ENCODE assay signal across 8 cellular contexts in the genomic region with DNA sequence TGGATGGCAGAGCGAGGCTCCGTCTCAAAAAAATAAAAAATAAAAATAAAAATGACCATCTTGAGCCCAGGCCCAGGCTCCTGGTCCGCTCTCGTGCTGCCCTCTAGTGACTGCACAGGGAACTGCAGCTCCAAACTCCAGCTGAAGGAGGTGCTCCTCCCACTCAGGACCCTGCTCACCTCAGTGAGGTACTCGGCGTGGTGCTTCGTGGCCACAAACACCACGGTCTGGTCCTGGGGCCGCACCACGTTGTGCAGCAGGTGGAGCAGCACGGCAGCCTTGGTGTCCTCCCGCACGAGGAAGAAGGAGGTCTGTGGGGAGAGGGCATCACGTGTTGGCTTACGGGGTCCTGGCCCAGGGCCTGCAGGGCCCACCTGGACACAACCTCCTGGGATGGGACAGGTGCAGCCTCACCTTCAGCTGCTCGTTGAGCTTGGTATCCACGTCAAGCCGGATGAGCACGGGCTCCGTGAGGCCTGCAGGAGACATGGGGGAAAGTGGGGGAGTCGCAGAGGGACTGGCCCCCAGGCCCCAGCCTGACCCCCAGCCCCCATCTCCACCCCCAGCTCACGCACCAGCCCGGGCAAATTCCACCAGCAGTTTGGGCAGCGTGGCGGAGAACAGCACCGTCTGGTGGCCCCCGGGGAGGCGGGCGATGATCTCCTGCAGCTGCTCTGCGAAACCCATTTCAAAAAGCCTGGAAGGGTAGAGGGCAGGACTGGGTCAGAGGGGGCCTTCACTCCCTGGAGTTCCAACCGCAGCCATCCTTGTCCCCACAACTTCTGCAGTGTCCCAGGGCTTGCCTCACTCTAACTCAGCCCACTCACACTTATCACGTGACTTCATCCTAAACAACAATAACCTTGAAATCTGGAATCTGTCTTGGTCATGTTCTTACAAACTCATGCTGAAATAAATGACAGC. TPM values are rescaled to one million over a fixed set of nuclear protein-coding genes. Genes with fewer than 3 reads are reported as not detected.
DNase-seq lines count a peak whose midpoint lies in the region; ATAC-seq, FAIRE-seq and TF ChIP-seq lines count a peak whose summit lies in the region.

No MANE protein-coding gene starts in this region.

- POLR2A ChIA-PET in Caco-2 (lab: Charles Lee), result no interaction called here

- H3K23ac ChIP-seq in H9 (ENCODE audit: insufficient read length, low read depth, low read length), result no peak overlapping the region

- ATAC-seq in activated T-helper 17 cell treated with anti-CD3 and anti-CD28 coated beads, Interleukin-2, amount 50 U/mL, for 72 hours (replicated peaks), result peak; percentile 81
- ATAC-seq in pancreas (peak; percentile 78 to 97 (median 90)), HG03460 (IDR thresholded peaks at IDR 0.05; ENCODE audit: unreplicated experiment) (no peak)

- H3K4me1 ChIP-seq in Caco-2 (no peaks in the 10 kb centered on the region), H9 (ENCODE audit: insufficient read depth, low read length) (no peaks in the 10 kb centered on the region), Peyer's patch (no peaks in the 10 kb centered on the region), pancreas (no peaks in the 10 kb centered on the region)

- intact Hi-C loops in Caco-2 (cut with micrococcal nuclease; ENCODE audit: unreplicated experiment) (loop anchor here (1.0 kb wide), 1 partner anchor 126 kb away; no protein-coding TSS in a partner anchor), pancreas (cut with DNase I) (loop anchor here in 1 of 3 donors (5.0 kb wide), 1 partner anchor 122 kb away; no protein-coding TSS in a partner anchor)

- H4K20me1 ChIP-seq in H9 (ENCODE audit: control insufficient read depth, insufficient read depth, insufficient read length), result no peaks in the 10 kb centered on the region

- no peak for TF ChIP-seq POLR2A in Peyer's patch (IDR thresholded peaks at IDR 0.05)

- no peaks in the 10 kb centered on the region for H3K23me2 ChIP-seq in H9 (ENCODE audit: insufficient read length, low read depth, low read length, poor library complexity, severe bottlenecking)

- H3K27me3 ChIP-seq in Caco-2 (replicated peaks; ENCODE audit: control insufficient read depth, insufficient read depth, low read length) (no peaks in the 10 kb centered on the region), H9 (ENCODE audit: insufficient read depth, low read length) (no peaks in the 10 kb centered on the region), Peyer's patch (no peaks in the 10 kb centered on the region), pancreas (no peaks in the 10 kb centered on the region)

- no peak overlapping the region for H2AFZ ChIP-seq in H9 (ENCODE audit: low read length)

- H3K4me3 Mint-ChIP-seq in Caco-2 (ENCODE audit: unreplicated experiment), result no peak overlapping the region
- H3K4me3 Mint-ChIP-seq in H9, result no peak overlapping the region
- H3K4me3 Mint-ChIP-seq in activated T-helper 17 cell treated with anti-CD3 and anti-CD28 coated beads, Interleukin-2, amount 50 U/mL, for 72 hours, result no peak overlapping the region
- H3K4me3 Mint-ChIP-seq in type B pancreatic cell, result peak overlapping the region; percentile 31

- H3K18ac ChIP-seq in H9 (ENCODE audit: insufficient read length, low read depth, low read length), result no peak overlapping the region

- no peak overlapping the region for H3K56ac ChIP-seq in H9 (ENCODE audit: insufficient read length, low read depth, low read length)

- no peak overlapping the region for H2BK120ac ChIP-seq in H9 (ENCODE audit: low read depth, low read length, poor library complexity, severe bottlenecking)

- H3K9ac ChIP-seq in H9 (ENCODE audit: extremely low read depth, insufficient read length, low read length), result no peak overlapping the region

- no peaks in the 10 kb centered on the region for H3K9me3 ChIP-seq in Caco-2
- no peaks in the 10 kb centered on the region for H3K9me3 ChIP-seq in H9 (ENCODE audit: control insufficient read depth, low read depth, low read length)
- H3K9me3 ChIP-seq in Peyer's patch, result no peaks in the 10 kb centered on the region
- no peaks in the 10 kb centered on the region for H3K9me3 ChIP-seq in pancreas

- no peak overlapping the region for H2AK5ac ChIP-seq in H9 (ENCODE audit: insufficient read length, low read length)

- H3K27ac ChIP-seq in H9 (ENCODE audit: insufficient read length, low read depth, low read length) (no peak overlapping the region), Peyer's patch (no peak overlapping the region), pancreas (no peak overlapping the region)

- H2BK15ac ChIP-seq in H9 (ENCODE audit: low read depth, low read length), result no peak overlapping the region

- no peak overlapping the region for H4K91ac ChIP-seq in H9 (ENCODE audit: insufficient read length, low read depth, low read length)

- no peak overlapping the region for H2BK20ac ChIP-seq in H9 (ENCODE audit: low read depth, low read length, poor library complexity, severe bottlenecking)

- no TSS peak for BruUV-seq in Caco-2 (replicated peaks; lab: Mats Ljungman, UMichigan)

- H4K8ac ChIP-seq in H9 (replicated peaks; ENCODE audit: insufficient read length, low read depth, low read length), result no peak overlapping the region

- H3K4me1 Mint-ChIP-seq in Caco-2 (ENCODE audit: low read depth, unreplicated experiment) (no peaks in the 10 kb centered on the region), H9 (no peaks in the 10 kb centered on the region), type B pancreatic cell (ENCODE audit: unreplicated experiment) (peaks cover 3% of the 10 kb centered on the region)
- no peaks in the 10 kb centered on the region for H3K4me1 Mint-ChIP-seq in activated T-helper 17 cell treated with anti-CD3 and anti-CD28 coated beads, Interleukin-2, amount 50 U/mL, for 72 hours

- DNase-seq in Caco-2 (peak; percentile 74 to 83), H9 (peak; percentile 79), Peyer's patch (peak; percentile 80 to 91 (median 80)), fibroblast of villous mesenchyme (ENCODE audit: low read depth) (peak; percentile 68), pancreas (peak; percentile 52 to 94 (median 82)), type B pancreatic cell (ENCODE audit: extremely low spot score, unreplicated experiment) (peak; percentile 81)

- no peaks in the 10 kb centered on the region for H3K79me1 ChIP-seq in H9 (ENCODE audit: insufficient read depth, low read depth, low read length, poor library complexity, severe bottlenecking)

- no peaks in the 10 kb centered on the region for H3K79me2 ChIP-seq in H9 (ENCODE audit: insufficient read depth, low read length)

- TF ChIP-seq CTCF in Caco-2 (IDR thresholded peaks at IDR 0.05; ENCODE audit: insufficient read depth in 1 of 2, low read depth in 1 of 2, low read length in 1 of 2, severe bottlenecking in 1 of 2, unreplicated experiment in 1 of 2) (peak; percentile 91 to 96), H9 (conservative IDR thresholded peaks at IDR 0.05) (peak; percentile 99), Peyer's patch (IDR thresholded peaks at IDR 0.05) (peak; percentile 79 to 99 (median 86)), fibroblast of villous mesenchyme (IDR thresholded peaks at IDR 0.05; ENCODE audit: insufficient read depth, low read depth, low read length) (peak; percentile 100), pancreas (IDR thresholded peaks at IDR 0.05) (peak; percentile 98 to 99 (median 98)), type B pancreatic cell (conservative IDR thresholded peaks at IDR 0.05) (peak; percentile 99)

- H2BK12ac ChIP-seq in H9 (ENCODE audit: insufficient read length, low read depth, low read length), result no peak overlapping the region

- no peaks in the 10 kb centered on the region for H3K9me3 Mint-ChIP-seq in Caco-2 (ENCODE audit: unreplicated experiment)
- no peaks in the 10 kb centered on the region for H3K9me3 Mint-ChIP-seq in H9
- no peaks in the 10 kb centered on the region for H3K9me3 Mint-ChIP-seq in activated T-helper 17 cell treated with anti-CD3 and anti-CD28 coated beads, Interleukin-2, amount 50 U/mL, for 72 hours
- no peaks in the 10 kb centered on the region for H3K9me3 Mint-ChIP-seq in type B pancreatic cell

- no CpG with 5 or more reads among the region's 32 CpGs for WGBS in H9 (ENCODE audit: extremely low coverage, insufficient read length, low lambda C conversion rate)
- 53% methylated on average over 29 to 32 of the region's 32 CpGs for WGBS in pancreas, 2 donors

- H3K4ac ChIP-seq in H9 (ENCODE audit: low read depth, low read length), result no peak overlapping the region

- no peak overlapping the region for H4K5ac ChIP-seq in H9 (ENCODE audit: insufficient read length, low read depth, low read length)

- no peak overlapping the region for H3K4me2 ChIP-seq in H9 (ENCODE audit: insufficient read depth, insufficient read length, low read length)

- no peak overlapping the region for H3T11ph ChIP-seq in H9 (ENCODE audit: low read length)

- H3K36me3 ChIP-seq in Caco-2 (ENCODE audit: control insufficient read depth, insufficient read depth, low read length), result peaks cover 8% of the 10 kb centered on the region
- peaks cover 0 to 100% (median 0%) of the 10 kb centered on the region in 3 donors for H3K36me3 ChIP-seq in Peyer's patch
- peaks cover 7 to 81% (median 57%) of the 10 kb centered on the region in 3 donors for H3K36me3 ChIP-seq in pancreas

- H3K27ac Mint-ChIP-seq in Caco-2 (ENCODE audit: unreplicated experiment) (peak overlapping the region; percentile 48), H9 (peak overlapping the region in 1 of 3 experiments; percentile 88; a peak in 2 of 7 replicates), type B pancreatic cell (peak overlapping the region; percentile 44)
- H3K27ac Mint-ChIP-seq in activated T-helper 17 cell treated with anti-CD3 and anti-CD28 coated beads, Interleukin-2, amount 50 U/mL, for 72 hours, result no peak overlapping the region

- H3K14ac ChIP-seq in H9 (ENCODE audit: insufficient read depth, low read length), result no peak overlapping the region

- no peaks in the 10 kb centered on the region for H3K27me3 Mint-ChIP-seq in Caco-2 (ENCODE audit: insufficient read depth, unreplicated experiment)
- no peaks in the 10 kb centered on the region for H3K27me3 Mint-ChIP-seq in H9 (ENCODE audit: low read depth)
- H3K27me3 Mint-ChIP-seq in activated T-helper 17 cell treated with anti-CD3 and anti-CD28 coated beads, Interleukin-2, amount 50 U/mL, for 72 hours, result no peaks in the 10 kb centered on the region
- no peaks in the 10 kb centered on the region for H3K27me3 Mint-ChIP-seq in type B pancreatic cell

- H3K36me3 Mint-ChIP-seq in Caco-2 (ENCODE audit: insufficient read depth, unreplicated experiment) (peaks cover 84% of the 10 kb centered on the region), H9 (ENCODE audit: insufficient read depth in 1 of 3, low read depth in 3 of 3) (peaks cover 71 to 91% (median 90%) of the 10 kb centered on the region in 3 experiments; a peak in 6 of 7 replicates), type B pancreatic cell (peaks cover 40% of the 10 kb centered on the region)
- H3K36me3 Mint-ChIP-seq in activated T-helper 17 cell treated with anti-CD3 and anti-CD28 coated beads, Interleukin-2, amount 50 U/mL, for 72 hours (ENCODE audit: low read depth), result peaks cover 100% of the 10 kb centered on the region

- FAIRE-seq in pancreas (lab: Jason Lieb, UNC), result no peak

- H2BK5ac ChIP-seq in H9 (ENCODE audit: insufficient read length, low read length), result no peak overlapping the region

- CTCF ChIA-PET in Caco-2 (lab: Charles Lee), result interaction anchor here (0.6 to 1.2 kb wide), 7 partner anchors 10 to 182 kb away, joined by 3 to 15 read pairs (median 3); partner anchors contain the start of genes DDX54, RITA1 and SLC8B1

- H3K4me3 ChIP-seq in Caco-2 (ENCODE audit: low read depth, low read length) (no peak overlapping the region), Peyer's patch (no peak overlapping the region), fibroblast of villous mesenchyme (ENCODE audit: low read depth, low read length) (no peak overlapping the region), pancreas (no peak overlapping the region)

RNA-seq across cellular contexts. Expression of gene DDX54, which starts 10.6 kb away (rescaled TPM):
- total RNA-seq in Caco-2 (2022) (101 and 110 TPM in 2 replicates), H9 (2021) (83.0 TPM in 2 replicates), Peyer's patch (100 to 1,000 TPM in 1 of 4 donors, 10 to 100 TPM in 3; 62.0 to 126 (median 66.5) TPM), fibroblast of villous mesenchyme (33.7 and 37.0 TPM in 2 replicates), pancreas (10 to 100 TPM; 30.0 to 71.4 (median 54.6) TPM), type B pancreatic cell (ENCODE audit: low replicate concordance) (53.9 and 66.1 TPM in 2 replicates)
- 10 to 100 TPM; 47.4 to 86.9 TPM for total RNA-seq in activated T-helper 17 cell treated with anti-CD3 and anti-CD28 coated beads, Interleukin-2, amount 50 U/mL, for 72 hours
- polyA plus RNA-seq in pancreas, result 10 to 100 TPM; 51.8 to 59.7 TPM

RNA-seq across cellular contexts. Expression of gene RITA1, which starts 10.8 kb away (rescaled TPM):
- total RNA-seq in Caco-2 (2022) (32.7 and 33.6 TPM in 2 replicates), H9 (2021) (26.0 and 26.1 TPM in 2 replicates), Peyer's patch (10 to 100 TPM in 3 of 4 donors, 1 to 10 TPM in 1; 5.0 to 36.6 (median 33.4) TPM), fibroblast of villous mesenchyme (22.5 and 27.6 TPM in 2 replicates), pancreas (1 to 10 TPM; 4.8 to 8.6 (median 5.4) TPM), type B pancreatic cell (ENCODE audit: low replicate concordance) (19.0 and 21.7 TPM in 2 replicates)
- total RNA-seq in activated T-helper 17 cell treated with anti-CD3 and anti-CD28 coated beads, Interleukin-2, amount 50 U/mL, for 72 hours, result 10 to 100 TPM; 14.2 to 23.9 TPM
- 1 to 10 TPM; 5.0 to 8.9 TPM for polyA plus RNA-seq in pancreas

RNA-seq across cellular contexts. Expression of gene CFAP73, which starts 25.2 kb away (rescaled TPM):
- total RNA-seq in Caco-2 (2022) (0.23 TPM in 1 of 2 replicates, not detected in the other), H9 (2021) (not detected in 2 replicates), Peyer's patch (not detected), fibroblast of villous mesenchyme (not detected in 2 replicates), pancreas (under 1 TPM in 3 of 6 donors, not detected in 3; 0.12 to 0.23 (median 0.22) TPM), type B pancreatic cell (ENCODE audit: low replicate concordance) (0.27 and 0.81 TPM in 2 replicates)
- total RNA-seq in activated T-helper 17 cell treated with anti-CD3 and anti-CD28 coated beads, Interleukin-2, amount 50 U/mL, for 72 hours, result 1 to 10 TPM in 1 of 2 donors, under 1 TPM in 1; 0.32 to 1.2 TPM
- polyA plus RNA-seq in pancreas, result under 1 TPM; 0.42 to 0.61 TPM

RNA-seq across cellular contexts. Expression of gene RASAL1, which starts 39.2 kb away (rescaled TPM):
- total RNA-seq in Caco-2 (2022), result not detected in 2 replicates
- total RNA-seq in H9 (2021), result 2.3 and 2.7 TPM in 2 replicates
- 1 to 10 TPM in 3 of 4 donors, under 1 TPM in 1; 0.85 to 4.4 (median 3.9) TPM for total RNA-seq in Peyer's patch
- total RNA-seq in activated T-helper 17 cell treated with anti-CD3 and anti-CD28 coated beads, Interleukin-2, amount 50 U/mL, for 72 hours, result 10 to 100 TPM in 1 of 2 donors, 1 to 10 TPM in 1; 1.0 to 21.3 TPM
- not detected in 2 replicates for total RNA-seq in fibroblast of villous mesenchyme
- total RNA-seq in pancreas, result 1 to 10 TPM in 5 of 6 donors, under 1 TPM in 1; 0.79 to 4.1 (median 1.9) TPM
- 10 to 100 TPM in 1 of 2 donors, 1 to 10 TPM in 1; 6.7 to 12.1 TPM for polyA plus RNA-seq in pancreas
- 0.58 and 2.7 TPM in 2 replicates for total RNA-seq in type B pancreatic cell (ENCODE audit: low replicate concordance)

RNA-seq across cellular contexts. Expression of gene TPCN1, which starts 46.5 kb away (rescaled TPM):
- 54.4 and 55.9 TPM in 2 replicates for total RNA-seq in Caco-2 (2022)
- 13.5 and 16.1 TPM in 2 replicates for total RNA-seq in H9 (2021)
- 100 to 1,000 TPM in 3 of 4 donors, 10 to 100 TPM in 1; 66.7 to 199 (median 112) TPM for total RNA-seq in Peyer's patch
- 10 to 100 TPM; 29.4 to 67.7 TPM for total RNA-seq in activated T-helper 17 cell treated with anti-CD3 and anti-CD28 coated beads, Interleukin-2, amount 50 U/mL, for 72 hours
- total RNA-seq in fibroblast of villous mesenchyme, result 15.8 and 25.9 TPM in 2 replicates
- 10 to 100 TPM; 39.4 to 80.4 (median 52.0) TPM for total RNA-seq in pancreas
- polyA plus RNA-seq in pancreas, result 10 to 100 TPM; 73.1 to 83.4 TPM
- 55.6 and 103 TPM in 2 replicates for total RNA-seq in type B pancreatic cell (ENCODE audit: low replicate concordance)
